In the genomic region with DNA sequence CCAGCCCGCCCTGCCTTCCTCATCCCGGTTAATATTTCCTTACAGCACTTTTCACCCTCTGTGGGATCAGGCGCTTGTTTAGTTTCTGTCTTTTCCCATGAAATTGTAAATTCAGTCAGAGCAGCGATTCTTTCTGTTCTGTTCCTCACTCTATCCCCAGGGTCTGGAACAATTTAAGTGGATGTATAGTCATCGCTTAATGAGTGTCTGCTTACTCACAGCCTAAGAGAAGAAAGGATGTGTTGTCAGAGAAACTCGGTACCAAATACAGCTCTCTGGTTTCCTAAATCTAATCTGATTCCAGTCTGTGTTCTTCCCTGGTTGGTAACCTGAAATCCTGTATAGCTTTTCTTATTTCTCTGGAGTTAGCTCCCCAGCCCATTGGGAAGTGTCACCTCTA, we compare ENCODE assay signal across 1 cellular context.
TF ChIP-seq lines count a peak whose summit lies in the region.

No MANE protein-coding gene starts in this region.

TF ChIP-seq in H1, 55 proteins besides CTCF, POLR2A, EP300 and RAD21:
- TF ChIP-seq ASH2L (IDR thresholded peaks at IDR 0.05; ENCODE audit: low read length) (no peak), NANOG (IDR thresholded peaks at IDR 0.05; ENCODE audit: insufficient read depth, low read depth, low read length, poor library complexity, severe bottlenecking) (no peak), CREB1 (IDR thresholded peaks at IDR 0.05) (no peak)
